12 cellular contexts compared by ENCODE assay signal in genomic region chr4:167232805-167233522, GRCh38. TPM values are rescaled to one million over a fixed set of nuclear protein-coding genes. Genes with fewer than 3 reads are reported as not detected.
A peak's percentile ranks its signal among the peaks of the same experiment; 100 is the strongest.
DNase-seq lines count a peak whose midpoint lies in the region; ATAC-seq and TF ChIP-seq lines count a peak whose summit lies in the region.
"Had no signal": no experiment of that assay in that cellular context is flagged by ENCODE, and none has a peak within 500 bp of the region (broad histone marks: within the 10 kb centered on the region; RNA-seq: fewer than 3 reads in every experiment).

No MANE protein-coding gene starts in this region.

- H3K9me3 Mint-ChIP-seq in type B pancreatic cell, result no peaks in the 10 kb centered on the region

- H3K4me3 Mint-ChIP-seq in type B pancreatic cell, result peak overlapping the region; percentile 97

- DNase-seq in left ventricle myocardium inferior, result no peak
- no peak for DNase-seq in Right ventricle myocardium inferior (ENCODE audit: missing footprints)
- peak in 48 of 61 donors; percentile 4 to 73 (median 36) for DNase-seq in caudate nucleus (lab: John Stamatoyannopoulos, UW)
- DNase-seq in medulla oblongata (ENCODE audit: extremely low spot score), result peak; percentile 57
- no peak for DNase-seq in type B pancreatic cell (ENCODE audit: extremely low spot score, unreplicated experiment)
- no peak for DNase-seq in DMS53 (lab: John Stamatoyannopoulos, UW)
- DNase-seq in Peyer's patch, result no peak
- DNase-seq: activated CD4-positive, alpha-beta T cell treated with anti-CD3 and anti-CD28 coated beads for 1 hour; NCI-H1105 had no signal

- no peak for TF ChIP-seq POLR2A in Peyer's patch (IDR thresholded peaks at IDR 0.05)

- TF ChIP-seq CTCF in left ventricle myocardium inferior (IDR thresholded peaks at IDR 0.05; ENCODE audit: borderline replicate concordance), result no peak
- no peak for TF ChIP-seq CTCF in type B pancreatic cell (conservative IDR thresholded peaks at IDR 0.05)
- TF ChIP-seq CTCF in Peyer's patch (IDR thresholded peaks at IDR 0.05), result no peak

- no peaks in the 10 kb centered on the region for H3K36me3 ChIP-seq in left ventricle myocardium inferior
- no peaks in the 10 kb centered on the region for H3K36me3 ChIP-seq in Peyer's patch
- H3K36me3 ChIP-seq: tibial nerve had no signal

- H3K27ac ChIP-seq in left ventricle myocardium inferior (replicated peaks) (no peak overlapping the region), caudate nucleus (ENCODE audit: low read depth, low read length) (peak overlapping the region; percentile 97), Peyer's patch (no peak overlapping the region)
- H3K27ac ChIP-seq: HL-60, tibial nerve had no signal

- H3K9me3 ChIP-seq in left ventricle myocardium inferior (replicated peaks) (no peaks in the 10 kb centered on the region), Peyer's patch (no peaks in the 10 kb centered on the region)
- H3K9me3 ChIP-seq: tibial nerve had no signal

- H3K27me3 ChIP-seq in left ventricle myocardium inferior (ENCODE audit: low read depth) (peaks cover 52% of the 10 kb centered on the region), Peyer's patch (no peaks in the 10 kb centered on the region)

- H3K4me1 ChIP-seq in left ventricle myocardium inferior (peaks cover 14% of the 10 kb centered on the region), Peyer's patch (peaks cover 0 to 5% (median 0%) of the 10 kb centered on the region in 4 donors)

- no peaks in the 10 kb centered on the region for H3K4me1 Mint-ChIP-seq in type B pancreatic cell (ENCODE audit: unreplicated experiment)

- ATAC-seq in Right ventricle myocardium inferior, result no peak
- no peak for ATAC-seq in HG03175 (IDR thresholded peaks at IDR 0.05; ENCODE audit: unreplicated experiment)

- no peak overlapping the region for H3K27ac Mint-ChIP-seq in type B pancreatic cell

- H3K36me3 Mint-ChIP-seq in type B pancreatic cell, result no peaks in the 10 kb centered on the region

- intact Hi-C loops in left ventricle myocardium inferior (cut with micrococcal nuclease) (no loop called here), Right ventricle myocardium inferior (cut with DNase I) (no loop called here)

- peak overlapping the region; percentile 65 for H3K4me3 ChIP-seq in left ventricle myocardium inferior
- H3K4me3 ChIP-seq in Peyer's patch, result no peak overlapping the region

- peaks cover 59% of the 10 kb centered on the region for H3K27me3 Mint-ChIP-seq in type B pancreatic cell

RNA-seq across cellular contexts. Expression of gene SPOCK3, which starts 1.3 kb away (rescaled TPM):
- 0.22 TPM for total RNA-seq in left ventricle myocardium inferior
- total RNA-seq in Right ventricle myocardium inferior, result not detected
- total RNA-seq in type B pancreatic cell (ENCODE audit: low replicate concordance), result 7.1 and 10.4 TPM in 2 replicates
- total RNA-seq in Peyer's patch, result 1 to 10 TPM in 1 of 4 donors, not detected in 3; 1.7 TPM

Comparison
In these comparisons a context has a peak if more than half of its experiments do, and no peak if none do; other contexts are left out.
1. DNase-seq: peak in caudate nucleus (48 of 61) and medulla oblongata (single experiment); none in left ventricle myocardium inferior (single experiment), Right ventricle myocardium inferior (single experiment), type B pancreatic cell (single experiment), DMS53 (single experiment) and Peyer's patch (0 of 3).